ENCODE assay signal across 8 cellular contexts in the genomic region with DNA sequence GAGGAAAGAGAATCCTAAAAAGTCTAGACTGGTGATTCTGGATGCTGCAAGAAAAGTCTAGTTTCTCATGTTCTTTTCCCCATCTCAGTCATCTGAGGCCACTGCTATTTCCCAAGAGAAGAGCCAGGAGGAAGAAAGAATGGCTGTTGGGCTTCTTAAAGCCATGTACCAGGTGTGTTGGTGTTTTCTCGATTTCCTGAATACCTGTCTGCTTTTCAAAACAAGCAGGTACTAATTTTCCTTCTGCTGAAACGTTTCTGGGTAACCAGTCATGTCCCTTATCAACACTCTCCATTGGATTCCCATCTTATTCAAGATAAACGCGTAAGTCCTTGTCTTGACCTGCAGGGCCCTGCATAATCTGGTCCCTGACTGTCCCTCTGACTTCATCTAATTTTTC. TPM values are rescaled to one million over a fixed set of nuclear protein-coding genes. Genes with fewer than 3 reads are reported as not detected.
DNase-seq lines count a peak whose midpoint lies in the region; ATAC-seq and TF ChIP-seq lines count a peak whose summit lies in the region.

No MANE protein-coding gene starts in this region.

- DNase-seq in CD4-positive, CD25-positive, alpha-beta regulatory T cell, result peak in 1 of 3 donors; percentile 4
- DNase-seq in choroid plexus epithelial cell (ENCODE audit: low read depth) (peak; percentile 6), A172 (ENCODE audit: low spot score) (no peak), SIG-M5 treated with dmso at 0.1 percent for 504 hours (lab: John Stamatoyannopoulos, UW; ENCODE audit: unreplicated experiment) (no peak), NCI-H82 treated with DMSO at 0.1 percent for 48 hours (lab: John Stamatoyannopoulos, UW; ENCODE audit: unreplicated experiment) (no peak)

- no peak for TF ChIP-seq CTCF in choroid plexus epithelial cell (conservative IDR thresholded peaks at IDR 0.05; ENCODE audit: low read depth, low read length)
- no peak for TF ChIP-seq CTCF in nephron (IDR thresholded peaks at IDR 0.05; ENCODE audit: unreplicated experiment in 3 of 3)

- H3K27me3 ChIP-seq in CD4-positive, CD25-positive, alpha-beta regulatory T cell (ENCODE audit: control insufficient read depth, insufficient read depth, low read length), result no peaks in the 10 kb centered on the region

- peaks cover 29% of the 10 kb centered on the region for H3K36me3 ChIP-seq in CD4-positive, CD25-positive, alpha-beta regulatory T cell (ENCODE audit: control insufficient read depth, insufficient read depth, low read length)

- H3K4me1 ChIP-seq in CD4-positive, CD25-positive, alpha-beta regulatory T cell (ENCODE audit: control insufficient read depth, insufficient read depth, low read length, poor library complexity, severe bottlenecking), result peaks cover 23% of the 10 kb centered on the region

- H3K4me3 ChIP-seq in CD4-positive, CD25-positive, alpha-beta regulatory T cell (ENCODE audit: low read depth, low read length), result peak overlapping the region; percentile 89
- H3K4me3 ChIP-seq in choroid plexus epithelial cell (ENCODE audit: low read depth, low read length), result peak overlapping the region; percentile 98

- H3K4me3 Mint-ChIP-seq in CD4-positive, CD25-positive, alpha-beta regulatory T cell, result peak overlapping the region; percentile 96 to 100 (median 97)
- H3K4me3 Mint-ChIP-seq in IgD-negative memory B cell (peak overlapping the region; percentile 70 to 98 (median 96)), nephron (peak overlapping the region; percentile 95 to 99 (median 98))

- H3K36me3 Mint-ChIP-seq in CD4-positive, CD25-positive, alpha-beta regulatory T cell, result peaks cover 19% of the 10 kb centered on the region
- peaks cover 5% of the 10 kb centered on the region for H3K36me3 Mint-ChIP-seq in IgD-negative memory B cell
- H3K36me3 Mint-ChIP-seq in nephron (ENCODE audit: low read depth), result peaks cover 42% of the 10 kb centered on the region

- peak overlapping the region in 2 of 3 donors; percentile 97 to 99 for H3K27ac Mint-ChIP-seq in CD4-positive, CD25-positive, alpha-beta regulatory T cell
- peak overlapping the region; percentile 80 to 99 (median 94) for H3K27ac Mint-ChIP-seq in IgD-negative memory B cell
- H3K27ac Mint-ChIP-seq in nephron, result peak overlapping the region; percentile 95 to 96 (median 96)

- H3K4me1 Mint-ChIP-seq in CD4-positive, CD25-positive, alpha-beta regulatory T cell, result peaks cover 16 to 44% (median 31%) of the 10 kb centered on the region in 4 donors
- peaks cover 21 to 31% (median 23%) of the 10 kb centered on the region in 3 donors for H3K4me1 Mint-ChIP-seq in IgD-negative memory B cell
- peaks cover 32% of the 10 kb centered on the region for H3K4me1 Mint-ChIP-seq in nephron

- no peaks in the 10 kb centered on the region for H3K27me3 Mint-ChIP-seq in CD4-positive, CD25-positive, alpha-beta regulatory T cell
- no peaks in the 10 kb centered on the region for H3K27me3 Mint-ChIP-seq in IgD-negative memory B cell
- no peaks in the 10 kb centered on the region for H3K27me3 Mint-ChIP-seq in nephron (ENCODE audit: low read depth)

- ATAC-seq in CD4-positive, CD25-positive, alpha-beta regulatory T cell (ENCODE audit: low read depth in 2 of 2), result no peak
- no peak for ATAC-seq in GM18870 (IDR thresholded peaks at IDR 0.05; ENCODE audit: unreplicated experiment)

- H3K9me3 Mint-ChIP-seq in CD4-positive, CD25-positive, alpha-beta regulatory T cell, result peaks cover 3 to 16% (median 6%) of the 10 kb centered on the region in 7 donors
- H3K9me3 Mint-ChIP-seq in IgD-negative memory B cell (peaks cover 3 to 6% (median 4%) of the 10 kb centered on the region in 3 donors), nephron (peaks cover 25% of the 10 kb centered on the region)

- H3K9me3 ChIP-seq in CD4-positive, CD25-positive, alpha-beta regulatory T cell (ENCODE audit: control insufficient read depth in 2 of 2, low read length in 2 of 2), result peaks cover 16 to 18% of the 10 kb centered on the region in 2 experiments

- H3K27ac ChIP-seq in CD4-positive, CD25-positive, alpha-beta regulatory T cell (ENCODE audit: insufficient read depth, low read length, poor library complexity, severe bottlenecking), result peak overlapping the region; percentile 96

RNA-seq across cellular contexts. Expression of gene ZNF570, which starts 1.1 kb away (rescaled TPM):
- total RNA-seq in CD4-positive, CD25-positive, alpha-beta regulatory T cell, result 10.6 TPM
- 1 to 10 TPM; 2.3 to 4.4 (median 4.0) TPM for polyA plus RNA-seq in CD4-positive, CD25-positive, alpha-beta regulatory T cell
- polyA plus RNA-seq in IgD-negative memory B cell, result 4.3 TPM
- 0.12 TPM in 1 of 2 replicates, not detected in the other for total RNA-seq in A172 (2014; rRNA removed; shearing (Covaris generic))

RNA-seq across cellular contexts. Expression of gene ZNF569, which starts 3.0 kb away (rescaled TPM):
- 8.5 TPM for total RNA-seq in CD4-positive, CD25-positive, alpha-beta regulatory T cell
- 1 to 10 TPM; 4.2 to 6.3 (median 4.5) TPM for polyA plus RNA-seq in CD4-positive, CD25-positive, alpha-beta regulatory T cell
- 4.5 TPM for polyA plus RNA-seq in IgD-negative memory B cell
- total RNA-seq in A172 (2014; rRNA removed; shearing (Covaris generic)), result 2.9 and 5.2 TPM in 2 replicates

RNA-seq across cellular contexts. Expression of gene ZNF793, which starts 36.5 kb away (rescaled TPM):
- 4.5 TPM for total RNA-seq in CD4-positive, CD25-positive, alpha-beta regulatory T cell
- 1 to 10 TPM in 3 of 4 donors, under 1 TPM in 1; 0.07 to 2.2 (median 1.8) TPM for polyA plus RNA-seq in CD4-positive, CD25-positive, alpha-beta regulatory T cell
- 1.9 TPM for polyA plus RNA-seq in IgD-negative memory B cell
- total RNA-seq in A172 (2014; rRNA removed; shearing (Covaris generic)), result 0.26 and 0.41 TPM in 2 replicates

Comparison
In these comparisons a context has a peak if more than half of its experiments do, and no peak if none do; other contexts are left out.
1. RNA of gene ZNF570, which starts 1.1 kb away (total RNA-seq): 10.6 TPM in CD4-positive, CD25-positive, alpha-beta regulatory T cell (single experiment); 0.12 TPM in A172; every median in the first group is over 10 times any median in the second.
2. Peak in every context shown above with its lines, with median percentiles within 50 percentile points of each other: H3K27ac Mint-ChIP-seq and H3K4me3 Mint-ChIP-seq.